ENCODE assay signal across 27 cellular contexts in the genomic region with DNA sequence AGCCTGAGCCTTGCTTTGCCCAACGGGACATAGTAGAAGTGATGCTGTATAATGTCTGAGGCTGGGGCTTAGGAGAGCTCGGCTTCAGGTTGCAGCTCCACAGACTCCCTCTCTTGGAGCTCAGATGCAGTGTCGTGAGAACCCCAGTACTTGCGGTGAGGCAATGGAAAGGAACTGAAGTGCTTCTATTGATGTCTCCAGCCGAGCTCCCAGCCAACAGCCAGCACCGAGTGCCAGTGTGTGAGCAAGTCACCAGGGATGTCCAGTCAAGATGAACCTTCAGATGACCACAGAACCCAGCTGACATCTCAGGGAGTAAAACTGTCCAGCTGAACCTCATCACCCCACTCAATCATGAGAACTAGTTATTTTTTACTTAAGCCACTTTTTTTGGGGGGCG.
"Had no signal": no experiment of that assay in that cellular context is flagged by ENCODE, and none has a peak within 500 bp of the region (broad histone marks: within the 10 kb centered on the region; RNA-seq: fewer than 3 reads in every experiment).

No MANE protein-coding gene starts in this region.

- H3K4me3 ChIP-seq: body of pancreas, gastroesophageal sphincter, heart right ventricle had no signal

- H3K4me1 ChIP-seq: body of pancreas, gastroesophageal sphincter, heart right ventricle had no signal

- DNase-seq: activated B cell treated with CpG ODN at 0.5 μM for 24 hours; activated CD4-positive, alpha-beta T cell treated with anti-CD3 and anti-CD28 coated beads for 48 hours; activated CD4-positive, alpha-beta T cell treated with anti-CD3 and anti-CD28 coated beads, Interleukin-2, amount 50 U/mL, for 1 hour; activated CD4-positive, alpha-beta T cell treated with anti-CD3 and anti-CD28 coated beads, Interleukin-2, amount 50 U/mL, for 48 hours; activated CD8-positive, alpha-beta memory T cell treated with anti-CD3 and anti-CD28 coated beads for 24 hours; activated CD8-positive, alpha-beta T cell treated with anti-CD3 and anti-CD28 coated beads for 36 hours; activated effector memory CD4-positive, alpha-beta T cell treated with Interleukin-2 at 50 U/mL for 16 hours; activated gamma-delta T cell treated with Interleukin-2 at 50 U/mL for 16 hours; activated naive CD4-positive, alpha-beta T cell treated with anti-CD3 and anti-CD28 coated beads, Interleukin-2, amount 50 U/mL, for 16 hours; activated naive CD4-positive, alpha-beta T cell treated with Interleukin-2 at 50 U/mL for 16 hours; activated T-cell treated with anti-CD3 and anti-CD28 coated beads, Interleukin-2, amount 50 U/mL, for 4 hours; amniotic stem cell; aorta; body of pancreas; caudate nucleus; effector memory CD4-positive, alpha-beta T cell; endodermal cell; foreskin melanocyte; heart right ventricle; T-helper 1 cell; T-helper 17 cell; T1000; WERI-Rb-1 had no signal

- H3K4me1 Mint-ChIP-seq: activated B cell treated with CpG ODN at 0.5 μM for 24 hours; activated T-helper 17 cell treated with anti-CD3 and anti-CD28 coated beads, Interleukin-2, amount 50 U/mL, for 72 hours; endodermal cell; T-helper 17 cell had no signal

- H3K36me3 ChIP-seq: gastroesophageal sphincter, heart right ventricle, WERI-Rb-1 had no signal

- H3K27ac Mint-ChIP-seq: activated B cell treated with CpG ODN at 0.5 μM for 24 hours; activated CD8-positive, alpha-beta T cell treated with anti-CD3 and anti-CD28 coated beads for 36 hours; activated naive CD8-positive, alpha-beta T cell; activated T-helper 17 cell treated with anti-CD3 and anti-CD28 coated beads, Interleukin-2, amount 50 U/mL, for 72 hours; endodermal cell; T-helper 17 cell; T-helper 2 cell treated with Interferon-gamma antibody and Interleukin-4, amounts not matched to agents 5 μg/mL and 100 μg/mL, for 36 hours had no signal

- H3K27ac ChIP-seq: body of pancreas, gastroesophageal sphincter, heart right ventricle, WERI-Rb-1 had no signal

- H3K4me3 Mint-ChIP-seq: activated B cell treated with CpG ODN at 0.5 μM for 24 hours; activated CD8-positive, alpha-beta T cell treated with anti-CD3 and anti-CD28 coated beads for 36 hours; activated naive CD8-positive, alpha-beta T cell; activated T-cell treated with anti-CD3 and anti-CD28 coated beads, Interleukin-2, amount 50 U/mL, for 4 hours; activated T-helper 17 cell treated with anti-CD3 and anti-CD28 coated beads, Interleukin-2, amount 50 U/mL, for 72 hours; endodermal cell; T-helper 17 cell; T-helper 2 cell treated with Interferon-gamma antibody and Interleukin-4, amounts not matched to agents 5 μg/mL and 100 μg/mL, for 36 hours had no signal

- H3K27me3 ChIP-seq: body of pancreas, gastroesophageal sphincter had no signal
